ENCODE assay signal across 10 cellular contexts in the genomic region with DNA sequence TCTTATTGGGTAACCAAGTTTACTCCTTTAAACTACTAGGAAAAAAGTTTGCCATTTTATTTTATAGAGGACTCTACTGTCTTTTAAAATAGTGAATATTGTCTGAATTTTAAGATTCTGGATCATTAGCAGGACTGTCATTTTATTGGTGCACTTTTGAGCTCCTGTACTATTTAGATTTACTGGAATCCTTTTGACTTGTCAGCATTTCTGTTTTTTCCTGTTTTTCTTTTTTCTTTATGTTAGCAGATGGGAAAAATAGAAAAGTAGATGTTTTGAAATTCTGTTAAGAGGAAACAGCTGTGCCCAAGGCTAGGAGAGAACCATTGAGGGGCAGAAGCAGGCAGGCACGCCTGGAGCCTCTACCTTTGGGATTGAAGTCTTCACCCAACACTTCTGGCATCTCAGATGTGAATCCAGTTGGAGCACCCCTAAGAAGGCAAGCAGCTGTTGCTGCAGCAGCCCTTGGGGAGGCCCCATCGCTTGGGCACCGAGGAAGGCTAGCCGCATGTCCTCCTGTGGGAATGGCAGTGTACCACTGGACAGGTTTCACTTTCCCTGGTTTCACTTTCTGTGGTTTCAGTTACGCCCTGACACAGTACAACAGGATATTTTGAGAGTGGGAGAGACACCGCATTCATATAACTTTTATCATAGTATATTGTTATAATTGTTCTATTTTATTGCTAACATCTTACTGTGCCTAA. TPM values are rescaled to one million over a fixed set of nuclear protein-coding genes. Genes with fewer than 3 reads are reported as not detected.
A peak's percentile ranks its signal among the peaks of the same experiment; 100 is the strongest.
DNase-seq lines count a peak whose midpoint lies in the region; ATAC-seq and TF ChIP-seq lines count a peak whose summit lies in the region.
"Had no signal": no experiment of that assay in that cellular context is flagged by ENCODE, and none has a peak within 500 bp of the region (broad histone marks: within the 10 kb centered on the region; RNA-seq: fewer than 3 reads in every experiment).

No MANE protein-coding gene starts in this region.

- dilution Hi-C loops in mammary epithelial cell (cut with HindIII; ENCODE audit: low sequenced_read_pairs), result no loop called here

- H3K9me3 ChIP-seq in mammary epithelial cell (replicated peaks; ENCODE audit: insufficient read depth, low read length) (no peaks in the 10 kb centered on the region), mucosa of rectum (ENCODE audit: control insufficient read depth in 2 of 2, low read length in 2 of 2) (no peaks in the 10 kb centered on the region), aorta (ENCODE audit: control insufficient read depth, low read length) (no peaks in the 10 kb centered on the region)

- no peaks in the 10 kb centered on the region for H3K4me1 Mint-ChIP-seq in MCF 10A (ENCODE audit: insufficient read depth, unreplicated experiment)

- no peak overlapping the region for H3K9ac ChIP-seq in mammary epithelial cell (ENCODE audit: insufficient read depth, low read length)
- H3K9ac ChIP-seq in mucosa of rectum (ENCODE audit: low read depth in 1 of 2, low read length in 2 of 2), result peak overlapping the region; percentile 41 to 42

- H3K9me3 Mint-ChIP-seq in MCF 10A (ENCODE audit: unreplicated experiment), result no peaks in the 10 kb centered on the region
- H3K9me3 Mint-ChIP-seq: brain had no signal

- POLR2A ChIA-PET in MCF 10A (lab: Yijun Ruan, JAX), result interaction anchor here (0.6 to 1.0 kb wide), 3 partner anchors 13 to 1790 kb away, joined by 3 read pairs; no protein-coding TSS in a partner anchor

- DNase-seq in MCF 10A (ENCODE audit: unreplicated experiment) (no peak), mammary epithelial cell (no peak), erythroblast (lab: John Stamatoyannopoulos, UW) (peak; percentile 47 to 56), aorta (no peak), epidermal melanocyte (ENCODE audit: insufficient read length, low spot score) (no peak), ureter (ENCODE audit: low spot score) (no peak)
- DNase-seq: NCI-H510A had no signal

- peaks cover 12% of the 10 kb centered on the region for H3K36me3 Mint-ChIP-seq in MCF 10A (ENCODE audit: insufficient read depth, unreplicated experiment)

- BruUV-seq in MCF 10A (replicated peaks; lab: Mats Ljungman, UMichigan) (no TSS peak), mammary epithelial cell (replicated peaks; lab: Mats Ljungman, UMichigan) (no TSS peak)

- in situ Hi-C loops in mammary epithelial cell (cut with MboI; ENCODE audit: low sequenced_read_pairs in 2 of 2), result no loop called here

- H3K36me3 ChIP-seq in mammary epithelial cell (ENCODE audit: insufficient read depth, low read length), result peaks cover 2% of the 10 kb centered on the region
- H3K36me3 ChIP-seq in mucosa of rectum (ENCODE audit: control insufficient read depth in 2 of 2, insufficient read depth in 2 of 2, low read length in 2 of 2), result no peaks in the 10 kb centered on the region
- H3K36me3 ChIP-seq in aorta (ENCODE audit: control insufficient read depth in 1 of 2, insufficient read depth in 2 of 2, low read length in 1 of 2), result no peaks in the 10 kb centered on the region

- ATAC-seq in aorta (ENCODE audit: low FRiP score) (peak; percentile 77), HG02870 (IDR thresholded peaks at IDR 0.05; ENCODE audit: unreplicated experiment) (no peak)

- no peaks in the 10 kb centered on the region for H4K20me1 ChIP-seq in mammary epithelial cell (ENCODE audit: insufficient read depth, low read length)

- 98% methylated on average over 6 of the region's 6 CpGs for WGBS in mammary epithelial cell (ENCODE audit: low coverage, missing lambda C conversion rate)
- whole genome bisulfite sequencing in aorta, 2 donors, result 11 to 19% methylated on average over 6 of the region's 6 CpGs

- H3K79me2 ChIP-seq in mammary epithelial cell (ENCODE audit: insufficient read depth, low read length), result peaks cover 74% of the 10 kb centered on the region

- intact Hi-C loops in MCF 10A (cut with micrococcal nuclease) (no loop called here), mammary epithelial cell (cut with micrococcal nuclease) (no loop called here), aorta (cut with DNase I) (no loop called here)

- H3K27ac Mint-ChIP-seq in MCF 10A (ENCODE audit: low read depth, unreplicated experiment), result peak overlapping the region; percentile 27

- CTCF ChIA-PET in MCF 10A (lab: Yijun Ruan, JAX) (interaction anchor here (0.7 to 2.0 kb wide), 3 partner anchors 28 to 181 kb away, joined by 3 to 10 read pairs (median 5); no protein-coding TSS in a partner anchor), mammary epithelial cell (lab: Charles Lee; ENCODE audit: low non-redundant PET) (no interaction called here)

- H2AFZ ChIP-seq in mammary epithelial cell (ENCODE audit: low read depth, low read length), result no peak overlapping the region

- no peaks in the 10 kb centered on the region for H3K4me1 ChIP-seq in mammary epithelial cell (ENCODE audit: insufficient read depth, low read length)
- H3K4me1 ChIP-seq in mucosa of rectum (ENCODE audit: control insufficient read depth in 2 of 2, insufficient read depth in 2 of 2, low read length in 2 of 2), result peaks cover 0 to 7% of the 10 kb centered on the region in 2 donors
- peaks cover 0 to 4% of the 10 kb centered on the region in 2 donors for H3K4me1 ChIP-seq in aorta (ENCODE audit: control insufficient read depth in 1 of 2, insufficient read depth in 2 of 2, low read length in 2 of 2)

- H3K27ac ChIP-seq in mammary epithelial cell (ENCODE audit: insufficient read depth, low read depth, low read length) (no peak overlapping the region), mucosa of rectum (ENCODE audit: low read depth in 2 of 2, low read length in 2 of 2) (no peak overlapping the region), aorta (ENCODE audit: low read depth in 1 of 2, low read length in 2 of 2) (peak overlapping the region in 1 of 2 donors; percentile 65)

- TF ChIP-seq CTCF in MCF 10A (IDR thresholded peaks at IDR 0.05; ENCODE audit: unreplicated experiment) (no peak), mammary epithelial cell (conservative IDR thresholded peaks at IDR 0.05 in 1 of 2, IDR thresholded peaks at IDR 0.05 in 1 of 2; ENCODE audit: extremely low read depth in 1 of 2, insufficient read depth in 1 of 2, low read depth in 1 of 2, low read length in 2 of 2) (no peak)

- no peak overlapping the region for H3K4me2 ChIP-seq in mammary epithelial cell (ENCODE audit: insufficient read depth, low read depth, low read length)

- H3K4me3 Mint-ChIP-seq in MCF 10A (ENCODE audit: unreplicated experiment), result peak overlapping the region; percentile 52
- H3K4me3 Mint-ChIP-seq: brain had no signal

- no peaks in the 10 kb centered on the region for H3K27me3 Mint-ChIP-seq in MCF 10A (ENCODE audit: insufficient read depth, unreplicated experiment)
- H3K27me3 Mint-ChIP-seq: brain had no signal

- H3K27me3 ChIP-seq in mammary epithelial cell (ENCODE audit: insufficient read depth, low read length) (no peaks in the 10 kb centered on the region), mucosa of rectum (ENCODE audit: control insufficient read depth in 2 of 2, insufficient read depth in 2 of 2, low read length in 2 of 2) (no peaks in the 10 kb centered on the region), aorta (ENCODE audit: control insufficient read depth in 1 of 2, insufficient read depth in 2 of 2, low read length in 1 of 2) (no peaks in the 10 kb centered on the region)

- H3K4me3 ChIP-seq in mammary epithelial cell (replicated peaks in 1 of 3; ENCODE audit: insufficient read depth in 1 of 3, low read depth in 2 of 3, low read length in 3 of 3), result no peak overlapping the region
- H3K4me3 ChIP-seq in mucosa of rectum (ENCODE audit: low read length in 2 of 2), result peak overlapping the region; percentile 56 to 69
- H3K4me3 ChIP-seq in aorta (ENCODE audit: low read length in 2 of 2), result no peak overlapping the region

- TF ChIP-seq POLR2A in erythroblast (IDR thresholded peaks at IDR 0.05; ENCODE audit: low read length), result peak; percentile 36

RNA-seq across cellular contexts. Expression of a gene that starts 11.5 kb away (rescaled TPM):
- 32.7 and 34.4 TPM in 2 replicates for total RNA-seq in MCF 10A (2022)
- 10 to 100 TPM; 27.2 to 30.2 TPM for total RNA-seq in mammary epithelial cell
- 12.9 TPM for polyA plus RNA-seq in mammary epithelial cell
- 34.4 TPM for polyA minus RNA-seq in mammary epithelial cell
- 100 to 1,000 TPM in 1 of 2 donors, 10 to 100 TPM in 1; 76.2 to 100 TPM for total RNA-seq in aorta
- polyA plus RNA-seq in aorta, result 100 to 1,000 TPM in 1 of 2 donors, 10 to 100 TPM in 1; 42.6 to 117 TPM
- total RNA-seq in ureter, result 43.4 TPM

RNA-seq across cellular contexts. Expression of a gene that starts 46.7 kb away (rescaled TPM):
- total RNA-seq in MCF 10A (2022) (0.64 and 1.6 TPM in 2 replicates), mammary epithelial cell (1 to 10 TPM; 2.4 to 7.5 TPM), aorta (100 to 1,000 TPM in 1 of 2 donors, 10 to 100 TPM in 1; 59.7 to 470 TPM), ureter (17.0 TPM)
- polyA plus RNA-seq in mammary epithelial cell (17.7 TPM), aorta (10 to 100 TPM in 1 of 2 donors, under 1 TPM in 1; 0.67 to 11.8 TPM)
- 31.9 TPM for polyA minus RNA-seq in mammary epithelial cell

Comparison
In these comparisons a context has a peak if more than half of its experiments do, and no peak if none do; other contexts are left out.
1. DNase-seq: peak in erythroblast (2 of 2); none in MCF 10A (single experiment), mammary epithelial cell (single experiment), aorta (0 of 2), epidermal melanocyte (single experiment) and ureter (single experiment).
2. H3K4me3 ChIP-seq: peak in mucosa of rectum (2 of 2); none in mammary epithelial cell (0 of 3) and aorta (0 of 2).